10 cellular contexts compared by ENCODE assay signal in genomic region chr3:29922990-29923746, GRCh38.
DNase-seq lines count a peak whose midpoint lies in the region; ATAC-seq and TF ChIP-seq lines count a peak whose summit lies in the region.
"Had no signal": no experiment of that assay in that cellular context is flagged by ENCODE, and none has a peak within 500 bp of the region (broad histone marks: within the 10 kb centered on the region; RNA-seq: fewer than 3 reads in every experiment).

No MANE protein-coding gene starts in this region.

- no peak for TF ChIP-seq CTCF in foreskin fibroblast (IDR thresholded peaks at IDR 0.05; ENCODE audit: low read depth, low read length)
- no peak for TF ChIP-seq CTCF in stomach (IDR thresholded peaks at IDR 0.05)

- DNase-seq in EL: peak; percentile 85
- DNase-seq in SK-MEL-5 (ENCODE audit: low read depth, low spot score): peak; percentile 51
- peak; percentile 95 to 96 for DNase-seq in foreskin fibroblast
- peak; percentile 50 for DNase-seq in pulmonary artery endothelial cell (ENCODE audit: low read depth, low spot score)
- DNase-seq in activated CD4-positive, alpha-beta T cell treated with anti-CD3 and anti-CD28 coated beads, Interleukin-2, amount 50 U/mL, for 4 hours: no peak
- DNase-seq in activated CD4-positive, alpha-beta T cell treated with anti-CD3 and anti-CD28 coated beads, Interleukin-2, amount 50 U/mL, for 48 hours: no peak
- DNase-seq in stomach: no peak
- DNase-seq: activated CD4-positive, alpha-beta T cell treated with anti-CD3 and anti-CD28 coated beads, Interleukin-2, amount 10 ng/mL, durations not matched to agents 24 days and 14 days had no signal

- no peaks in the 10 kb centered on the region for H3K27me3 ChIP-seq in stomach

- intact Hi-C loops in stomach (cut with DNase I; ENCODE audit: low total_unique reads): no loop called here

- H3K27ac ChIP-seq in stomach: no peak overlapping the region
- H3K27ac ChIP-seq: HL-60 had no signal

- no peaks in the 10 kb centered on the region for H3K9me3 ChIP-seq in stomach

- H3K4me1 ChIP-seq in stomach: no peaks in the 10 kb centered on the region

- 47 to 59% (median 54%) methylated on average over 5 of the region's 5 CpGs for WGBS in stomach, 5 donors

- in situ Hi-C loops in SK-MEL-5 (cut with HindIII; ENCODE audit: low pct_unique_long_range_greater_than_20kb, low sequenced_read_pairs): no loop called here

- H3K4me3 ChIP-seq in foreskin fibroblast (ENCODE audit: low read depth in 1 of 2, low read length in 2 of 2): no peak overlapping the region
- H3K4me3 ChIP-seq in stomach: no peak overlapping the region

- H3K36me3 ChIP-seq in stomach: no peaks in the 10 kb centered on the region

- TF ChIP-seq POLR2A in stomach (IDR thresholded peaks at IDR 0.05): no peak

- no peak for TF ChIP-seq EP300 in stomach (IDR thresholded peaks at IDR 0.05)

- ATAC-seq in GM21529 (IDR thresholded peaks at IDR 0.05; ENCODE audit: unreplicated experiment): no peak

Comparison
In these comparisons a context has a peak if more than half of its experiments do, and no peak if none do; other contexts are left out.
1. DNase-seq: peak in EL (single experiment), SK-MEL-5 (single experiment), foreskin fibroblast (2 of 2) and pulmonary artery endothelial cell (single experiment); none in activated CD4-positive, alpha-beta T cell treated with anti-CD3 and anti-CD28 coated beads, Interleukin-2, amount 50 U/mL, for 4 hours (0 of 2), activated CD4-positive, alpha-beta T cell treated with anti-CD3 and anti-CD28 coated beads, Interleukin-2, amount 50 U/mL, for 48 hours (0 of 2) and stomach (single experiment).